ENCODE assay signal across 23 cellular contexts in the genomic region with DNA sequence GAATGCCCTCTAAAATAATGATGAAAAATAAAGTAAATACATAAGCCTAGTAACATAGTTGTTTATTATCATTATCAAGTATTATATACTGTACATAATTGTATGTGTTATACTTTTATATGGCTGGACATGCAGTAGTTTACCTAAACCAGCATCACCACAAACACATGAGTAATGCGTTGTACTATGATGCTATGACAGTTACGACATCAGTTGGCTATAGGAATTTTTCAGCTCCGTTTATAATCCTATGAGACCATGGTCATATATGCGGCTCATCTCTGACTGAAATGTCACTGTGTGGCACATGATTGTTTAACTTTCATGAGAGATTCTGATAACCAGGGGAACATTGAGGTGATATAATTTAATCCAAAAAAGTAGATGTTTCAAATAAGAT.
"Had no signal": no experiment of that assay in that cellular context is flagged by ENCODE, and none has a peak within 500 bp of the region (broad histone marks: within the 10 kb centered on the region; RNA-seq: fewer than 3 reads in every experiment).

No MANE protein-coding gene starts in this region.

- DNase-seq: activated CD4-positive, alpha-beta memory T cell treated with anti-CD3 and anti-CD28 coated beads for 36 hours; activated CD4-positive, alpha-beta T cell treated with anti-CD3 and anti-CD28 coated beads for 48 hours; activated CD4-positive, CD25-positive, alpha-beta regulatory T cell treated with anti-CD3 and anti-CD28 coated beads, Interleukin-2, amount 50 U/mL, for 72 hours; activated CD8-positive, alpha-beta memory T cell treated with anti-CD3 and anti-CD28 coated beads for 24 hours; activated gamma-delta T cell; activated naive CD4-positive, alpha-beta T cell treated with anti-CD3 and anti-CD28 coated beads for 36 hours; activated T-cell treated with anti-CD3 and anti-CD28 coated beads, Interleukin-2, amount 50 U/mL, for 4 hours; adrenal gland; aorta; MM.1S; NCI-H1105; NCI-H1436; NCI-H187; NCI-H2081; NCI-H446; NCI-H524; PC-3; SHP77 treated with DMSO at 0.1 percent for 48 hours; T-helper 17 cell; T-helper 9 cell had no signal

- H3K36me3 ChIP-seq: adrenal gland, cardiac muscle cell had no signal

- H3K4me1 Mint-ChIP-seq: T-helper 17 cell had no signal

- H3K36me3 Mint-ChIP-seq: activated CD4-positive, alpha-beta memory T cell treated with anti-CD3 and anti-CD28 coated beads for 36 hours; activated naive CD8-positive, alpha-beta T cell; WTC11 had no signal

- H3K27me3 ChIP-seq: adrenal gland, cardiac muscle cell had no signal

- H3K27ac Mint-ChIP-seq: activated CD4-positive, alpha-beta memory T cell treated with anti-CD3 and anti-CD28 coated beads for 36 hours; activated naive CD4-positive, alpha-beta T cell treated with anti-CD3 and anti-CD28 coated beads for 36 hours; activated naive CD8-positive, alpha-beta T cell; T-helper 17 cell had no signal

- H3K27ac ChIP-seq: adrenal gland, cardiac muscle cell had no signal

- H3K4me3 ChIP-seq: adrenal gland, cardiac muscle cell had no signal

- H3K27me3 Mint-ChIP-seq: activated CD4-positive, alpha-beta memory T cell treated with anti-CD3 and anti-CD28 coated beads for 36 hours; activated naive CD8-positive, alpha-beta T cell; T-helper 17 cell had no signal

- ATAC-seq: activated T-cell treated with anti-CD3 and anti-CD28 coated beads, Interleukin-2, amount 50 U/mL, for 4 hours; PC-3; T-helper 17 cell; WTC11 had no signal

- H3K4me3 Mint-ChIP-seq: activated CD4-positive, alpha-beta memory T cell treated with anti-CD3 and anti-CD28 coated beads for 36 hours; activated naive CD4-positive, alpha-beta T cell treated with anti-CD3 and anti-CD28 coated beads for 36 hours; activated naive CD8-positive, alpha-beta T cell; activated T-cell treated with anti-CD3 and anti-CD28 coated beads, Interleukin-2, amount 50 U/mL, for 4 hours; T-helper 17 cell; WTC11 had no signal

- H3K9me3 ChIP-seq: adrenal gland had no signal

- H3K4me1 ChIP-seq: adrenal gland had no signal

- H3K9me3 Mint-ChIP-seq: activated CD4-positive, alpha-beta memory T cell treated with anti-CD3 and anti-CD28 coated beads for 36 hours; activated naive CD4-positive, alpha-beta T cell treated with anti-CD3 and anti-CD28 coated beads for 36 hours; activated T-cell treated with anti-CD3 and anti-CD28 coated beads, Interleukin-2, amount 50 U/mL, for 4 hours; WTC11 had no signal
